In genomic region chr4:146458594-146458993, GRCh38 we compare ENCODE assay signal across 10 cellular contexts.
DNase-seq lines count a peak whose midpoint lies in the region; ATAC-seq, FAIRE-seq and TF ChIP-seq lines count a peak whose summit lies in the region.
"Had no signal": no experiment of that assay in that cellular context is flagged by ENCODE, and none has a peak within 500 bp of the region (broad histone marks: within the 10 kb centered on the region; RNA-seq: fewer than 3 reads in every experiment).

No MANE protein-coding gene starts in this region.

- H3K27ac Mint-ChIP-seq in activated T-cell treated with anti-CD3 and anti-CD28 coated beads, Interleukin-2, amount 50 U/mL, for 72 hours, result peak overlapping the region; percentile 95
- H3K27ac Mint-ChIP-seq in stimulated activated memory B cell treated with anti-CD40 and anti-IgM and Interleukin-4, amounts not matched to agents 10 μg/mL and 1 μg/mL and 100 μg/mL, for 72 hours, result peak overlapping the region; percentile 74

- BruUV-seq in OCI-LY7 (replicated peaks; lab: Mats Ljungman, UMichigan), result no TSS peak

- H3K4me2 ChIP-seq in OCI-LY7 (ENCODE audit: low read length), result peak overlapping the region; percentile 11; the same call in 1 of the 2 replicates

- H3K27ac ChIP-seq in OCI-LY7 (ENCODE audit: low read depth, low read length, poor library complexity, severe bottlenecking), result no peak overlapping the region
- H3K27ac ChIP-seq: RWPE1 had no signal

- no peak overlapping the region for H3K4me3 ChIP-seq in OCI-LY7 (ENCODE audit: low read depth, low read length, poor library complexity, severe bottlenecking)

- POLR2A ChIA-PET in OCI-LY7 (lab: Charles Lee), result interaction anchor here (0.6 to 0.7 kb wide), 2 partner anchors 23 to 25 kb away, joined by 3 read pairs; no protein-coding TSS in a partner anchor

- no peak for TF ChIP-seq CTCF in OCI-LY7 (conservative IDR thresholded peaks at IDR 0.05; ENCODE audit: low read length)

- peak overlapping the region; percentile 79 to 81 for H3K4me3 Mint-ChIP-seq in activated T-cell treated with anti-CD3 and anti-CD28 coated beads, Interleukin-2, amount 50 U/mL, for 72 hours
- H3K4me3 Mint-ChIP-seq in stimulated activated memory B cell treated with anti-CD40 and anti-IgM and Interleukin-4, amounts not matched to agents 10 μg/mL and 1 μg/mL and 100 μg/mL, for 72 hours, result no peak overlapping the region

- H3K36me3 Mint-ChIP-seq in activated T-cell treated with anti-CD3 and anti-CD28 coated beads, Interleukin-2, amount 50 U/mL, for 72 hours (ENCODE audit: insufficient read depth in 2 of 2), result peaks cover 7 to 10% of the 10 kb centered on the region in 2 donors
- H3K36me3 Mint-ChIP-seq in stimulated activated memory B cell treated with anti-CD40 and anti-IgM and Interleukin-4, amounts not matched to agents 10 μg/mL and 1 μg/mL and 100 μg/mL, for 72 hours, result peaks cover 17% of the 10 kb centered on the region

- no peaks in the 10 kb centered on the region for H3K27me3 Mint-ChIP-seq in activated T-cell treated with anti-CD3 and anti-CD28 coated beads, Interleukin-2, amount 50 U/mL, for 72 hours (ENCODE audit: low read depth)
- H3K27me3 Mint-ChIP-seq in stimulated activated memory B cell treated with anti-CD40 and anti-IgM and Interleukin-4, amounts not matched to agents 10 μg/mL and 1 μg/mL and 100 μg/mL, for 72 hours, result no peaks in the 10 kb centered on the region

- H3K36me3 ChIP-seq in OCI-LY7 (ENCODE audit: insufficient read depth, low read length), result no peaks in the 10 kb centered on the region

- peaks cover 6% of the 10 kb centered on the region for H3K4me1 ChIP-seq in OCI-LY7 (ENCODE audit: insufficient read depth, low read length, poor library complexity, severe bottlenecking)

- no peaks in the 10 kb centered on the region for H4K20me1 ChIP-seq in OCI-LY7 (ENCODE audit: insufficient read depth, low read length)

- ATAC-seq in activated T-cell treated with anti-CD3 and anti-CD28 coated beads, Interleukin-2, amount 50 U/mL, for 72 hours (replicated peaks in 1 of 2), result peak; percentile 98
- peak; percentile 95 for ATAC-seq in HG02840 (IDR thresholded peaks at IDR 0.05; ENCODE audit: low FRiP score, unreplicated experiment)
- ATAC-seq in stimulated activated memory B cell treated with anti-CD40 and anti-IgM and Interleukin-4, amounts not matched to agents 10 μg/mL and 1 μg/mL and 100 μg/mL, for 72 hours, result peak; percentile 69

- no peak for TF ChIP-seq POLR2A in GM12892 (IDR thresholded peaks at IDR 0.05; ENCODE audit: low read depth, low read length)

- DNase-seq in activated T-cell treated with anti-CD3 and anti-CD28 coated beads, Interleukin-2, amount 50 U/mL, for 72 hours, result peak; percentile 8 to 26
- DNase-seq in activated T-cell treated with anti-CD3 and anti-CD28 coated beads, Interleukin-2, amount 50 U/mL, for 48 hours, result no peak
- DNase-seq in OCI-LY7 (ENCODE audit: low spot score) (peak; percentile 21), GM12892 (ENCODE audit: insufficient read length) (no peak), C1 segment of cervical spinal cord (lab: John Stamatoyannopoulos, UW) (no peak), amygdala (lab: John Stamatoyannopoulos, UW) (no peak)
- DNase-seq: head of caudate nucleus had no signal

- H3K9me3 Mint-ChIP-seq in activated T-cell treated with anti-CD3 and anti-CD28 coated beads, Interleukin-2, amount 50 U/mL, for 72 hours, result peaks cover 0 to 2% of the 10 kb centered on the region in 2 donors
- H3K9me3 Mint-ChIP-seq in stimulated activated memory B cell treated with anti-CD40 and anti-IgM and Interleukin-4, amounts not matched to agents 10 μg/mL and 1 μg/mL and 100 μg/mL, for 72 hours, result peaks cover 2% of the 10 kb centered on the region

- H3K79me2 ChIP-seq in OCI-LY7 (ENCODE audit: insufficient read depth, low read depth, low read length), result no peaks in the 10 kb centered on the region

- no peaks in the 10 kb centered on the region for H3K9me3 ChIP-seq in OCI-LY7 (ENCODE audit: low read length)

- H3K4me1 Mint-ChIP-seq in activated T-cell treated with anti-CD3 and anti-CD28 coated beads, Interleukin-2, amount 50 U/mL, for 72 hours (ENCODE audit: low read depth), result peaks cover 38% of the 10 kb centered on the region
- peaks cover 7% of the 10 kb centered on the region for H3K4me1 Mint-ChIP-seq in stimulated activated memory B cell treated with anti-CD40 and anti-IgM and Interleukin-4, amounts not matched to agents 10 μg/mL and 1 μg/mL and 100 μg/mL, for 72 hours

- FAIRE-seq in GM12892 (lab: Jason Lieb, UNC), result no peak

- CTCF ChIA-PET in OCI-LY7 (lab: Charles Lee; ENCODE audit: unreplicated experiment), result no interaction called here

- H3K9me2 ChIP-seq in OCI-LY7 (ENCODE audit: insufficient read depth, low read length), result no peaks in the 10 kb centered on the region

- H2AFZ ChIP-seq in OCI-LY7 (ENCODE audit: low read length), result peak overlapping the region; percentile 26; the same call in 1 of the 2 replicates

- intact Hi-C loops in OCI-LY7 (cut with micrococcal nuclease; ENCODE audit: unreplicated experiment), result no loop called here

Comparison
In these comparisons a context has a peak if more than half of its experiments do, and no peak if none do; other contexts are left out.
1. DNase-seq: peak in activated T-cell treated with anti-CD3 and anti-CD28 coated beads, Interleukin-2, amount 50 U/mL, for 72 hours (2 of 2) and OCI-LY7 (single experiment); none in activated T-cell treated with anti-CD3 and anti-CD28 coated beads, Interleukin-2, amount 50 U/mL, for 48 hours (0 of 2), GM12892 (single experiment), C1 segment of cervical spinal cord (0 of 14) and amygdala (0 of 56).
2. Peak in every context shown above with its lines, with median percentiles within 50 percentile points of each other: ATAC-seq.